8 cellular contexts compared by ENCODE assay signal in the genomic region with DNA sequence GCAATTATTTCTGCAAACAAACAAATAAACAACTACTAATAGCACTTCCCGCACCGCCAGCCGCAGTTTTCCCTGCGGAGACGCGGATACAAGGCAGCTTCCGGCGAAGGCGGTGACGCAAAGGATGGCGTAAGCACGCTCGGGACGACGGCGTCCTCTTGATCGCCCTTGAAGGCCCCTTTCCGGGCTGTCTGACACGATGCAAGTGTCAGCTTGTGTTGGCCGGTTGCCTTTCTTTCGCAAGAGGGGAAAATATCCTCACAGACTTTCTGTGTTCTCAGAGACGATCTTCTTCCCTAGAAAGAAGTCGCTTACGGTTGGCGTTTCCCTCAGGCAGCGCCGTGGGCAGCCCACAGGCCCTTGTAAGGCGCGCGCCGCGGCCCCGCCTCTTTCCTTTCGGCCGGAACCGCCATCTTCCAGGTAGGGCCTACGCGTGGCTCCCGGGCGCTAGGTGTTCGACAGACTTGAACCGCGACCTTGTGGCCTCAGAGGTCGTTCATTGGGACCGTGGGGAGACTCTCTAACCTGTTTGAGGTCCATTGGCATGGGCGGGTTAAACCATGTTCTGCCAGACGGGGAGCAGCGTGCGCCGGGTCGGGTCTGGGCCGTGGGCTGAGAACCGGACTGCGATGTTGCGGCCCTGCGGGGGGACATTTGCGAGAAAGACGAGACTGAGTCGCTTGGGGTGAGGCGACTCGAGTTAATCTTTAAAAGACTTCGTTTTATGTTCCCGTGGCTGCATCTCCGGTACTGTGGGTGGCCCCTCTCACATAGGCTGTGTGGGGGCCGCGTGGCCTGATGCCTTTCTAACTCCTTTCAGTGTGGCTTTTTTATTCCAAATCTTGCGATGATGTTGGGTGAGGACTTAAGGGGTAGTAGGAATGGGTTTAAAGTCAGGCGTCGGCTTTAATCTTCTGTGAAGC. TPM values are rescaled to one million over a fixed set of nuclear protein-coding genes. Genes with fewer than 3 reads are reported as not detected.
DNase-seq lines count a peak whose midpoint lies in the region; ATAC-seq, FAIRE-seq and TF ChIP-seq lines count a peak whose summit lies in the region.

A gene (plus strand): TSS at position 393 of the 923 bp plus-strand sequence. CDS start 2,219 bp downstream, outside the sequence.

- H3K4me2 ChIP-seq in keratinocyte (ENCODE audit: control insufficient read depth, extremely low read depth, insufficient read depth, low read depth, low read length) = peak within 1 kb of the TSS; percentile 88

- H3K36me3 ChIP-seq in keratinocyte (ENCODE audit: control insufficient read depth in 2 of 2, extremely low read depth in 1 of 2, insufficient read depth in 2 of 2, low read length in 2 of 2) = peaks cover 12 to 37% of the 10 kb centered on the region in 2 experiments

- peak; percentile 96 for ATAC-seq in GM19025 (IDR thresholded peaks at IDR 0.05; ENCODE audit: low read depth, unreplicated experiment)
- peak; percentile 93 for ATAC-seq in HG03342 (IDR thresholded peaks at IDR 0.05; ENCODE audit: unreplicated experiment)

- H3K9me1 ChIP-seq in keratinocyte (ENCODE audit: control insufficient read depth, extremely low read depth, insufficient read depth, low read length) = peaks cover 3% of the 10 kb centered on the region

- H3K79me2 ChIP-seq in keratinocyte (ENCODE audit: control insufficient read depth, insufficient read depth, low read length) = peaks cover 60% of the 10 kb centered on the region

- TF ChIP-seq CTCF in AG09319 (IDR thresholded peaks at IDR 0.05; ENCODE audit: low read depth, low read length) = no peak
- TF ChIP-seq CTCF in keratinocyte (optimal IDR thresholded peaks at IDR 0.05 in 1 of 3, IDR thresholded peaks at IDR 0.05 in 1 of 3, conservative IDR thresholded peaks at IDR 0.05 in 1 of 3; ENCODE audit: extremely low read depth in 1 of 3, insufficient read depth in 2 of 3, low read length in 3 of 3) = no peak

- FAIRE-seq in keratinocyte (lab: Jason Lieb, UNC) = peak; percentile 88

- peak; percentile 96 for DNase-seq in AG09319 (ENCODE audit: extremely low read depth, low read depth)
- DNase-seq in NCI-H460 (ENCODE audit: extremely low read depth, low read depth) = peak; percentile 90
- DNase-seq in activated CD4-positive, alpha-beta T cell treated with anti-CD3 and anti-CD28 coated beads for 1 hour = peak; percentile 85
- DNase-seq in cerebellum (ENCODE audit: low spot score) = peak; percentile 94
- peak; percentile 72 for DNase-seq in keratinocyte (ENCODE audit: low read depth, low spot score)
- DNase-seq in stimulated activated CD4-positive, alpha-beta T cell treated with anti-CD3 and anti-CD28 coated beads, Interleukin-15, amount 100 ng/mL, for 1 hour (ENCODE audit: low read depth in 1 of 2, low spot score in 1 of 2) = peak; percentile 81 to 85

- H3K4me3 ChIP-seq in keratinocyte (ENCODE audit: control insufficient read depth in 2 of 3, extremely low read depth in 1 of 3, insufficient read depth in 2 of 3, low read depth in 1 of 3, low read length in 3 of 3) = peak within 1 kb of the TSS; percentile 94 to 97 (median 97)

- no peaks in the 10 kb centered on the region for H3K27me3 ChIP-seq in keratinocyte (ENCODE audit: control insufficient read depth, extremely low read depth, insufficient read depth, low read length)

- H3K9me3 ChIP-seq in keratinocyte (ENCODE audit: control insufficient read depth, low read depth, low read length) = no peaks in the 10 kb centered on the region

- H3K27ac ChIP-seq in keratinocyte (ENCODE audit: control insufficient read depth, insufficient read depth, low read length) = peak within 1 kb of the TSS; percentile 99

- dilution Hi-C loops in keratinocyte (cut with MboI; ENCODE audit: extremely low pct_ligation_motif_present, low sequenced_read_pairs) = no loop called here

- peaks cover 22% of the 10 kb centered on the region for H3K4me1 ChIP-seq in keratinocyte (ENCODE audit: control insufficient read depth, extremely low read depth, insufficient read depth, low read length)

- peak within 1 kb of the TSS; percentile 83 for H2AFZ ChIP-seq in keratinocyte (ENCODE audit: control insufficient read depth, low read length)

- H4K20me1 ChIP-seq in keratinocyte (ENCODE audit: control insufficient read depth, extremely low read depth, insufficient read depth, low read length) = peaks cover 2% of the 10 kb centered on the region

- H3K9ac ChIP-seq in keratinocyte (ENCODE audit: control insufficient read depth, extremely low read depth, insufficient read depth, low read length) = peak within 1 kb of the TSS; percentile 100

RNA-seq across cellular contexts. Expression of the gene that starts here (rescaled TPM):
- 1,438 and 1,486 TPM in 2 replicates for total RNA-seq in NCI-H460 (2014; rRNA removed; shearing (Covaris generic))
- polyA plus RNA-seq in NCI-H460 (2014; cell fraction: nucleus; rRNA removed) = 928 and 1,034 TPM in 2 replicates
- total RNA-seq in cerebellum = 498 TPM
- polyA plus RNA-seq in keratinocyte = 1,238 to 1,751 TPM (median 1,377 TPM) in 3 replicates
- 522 TPM for polyA plus RNA-seq in keratinocyte (2011; ENCODE audit: low read depth)
- polyA plus RNA-seq in keratinocyte (2011; cell fraction: cytosol; rRNA removed) = 1,297 and 1,976 TPM in 2 replicates
- 270 and 346 TPM in 2 replicates for polyA plus RNA-seq in keratinocyte (2011; cell fraction: nucleus; rRNA removed)
- polyA plus RNA-seq in keratinocyte (2012; ENCODE audit: low replicate concordance) = 1,973 and 2,515 TPM in 2 replicates
- 17.9 to 194 TPM (median 98.4 TPM) in 3 replicates for polyA minus RNA-seq in keratinocyte
- 249 TPM for polyA minus RNA-seq in keratinocyte (2011; cell fraction: cytosol; rRNA and poly(A)+ RNA removed)
- polyA minus RNA-seq in keratinocyte (2011; cell fraction: nucleus; rRNA and poly(A)+ RNA removed) = 64.2 and 123 TPM in 2 replicates

Comparison
In these comparisons a context has a peak if more than half of its experiments do, and no peak if none do; other contexts are left out.
1. Peak in every context shown above with its lines: DNase-seq, ATAC-seq, H3K4me3 ChIP-seq and H3K27ac ChIP-seq.